ENCODE assay signal across 7 cellular contexts in the genomic region with DNA sequence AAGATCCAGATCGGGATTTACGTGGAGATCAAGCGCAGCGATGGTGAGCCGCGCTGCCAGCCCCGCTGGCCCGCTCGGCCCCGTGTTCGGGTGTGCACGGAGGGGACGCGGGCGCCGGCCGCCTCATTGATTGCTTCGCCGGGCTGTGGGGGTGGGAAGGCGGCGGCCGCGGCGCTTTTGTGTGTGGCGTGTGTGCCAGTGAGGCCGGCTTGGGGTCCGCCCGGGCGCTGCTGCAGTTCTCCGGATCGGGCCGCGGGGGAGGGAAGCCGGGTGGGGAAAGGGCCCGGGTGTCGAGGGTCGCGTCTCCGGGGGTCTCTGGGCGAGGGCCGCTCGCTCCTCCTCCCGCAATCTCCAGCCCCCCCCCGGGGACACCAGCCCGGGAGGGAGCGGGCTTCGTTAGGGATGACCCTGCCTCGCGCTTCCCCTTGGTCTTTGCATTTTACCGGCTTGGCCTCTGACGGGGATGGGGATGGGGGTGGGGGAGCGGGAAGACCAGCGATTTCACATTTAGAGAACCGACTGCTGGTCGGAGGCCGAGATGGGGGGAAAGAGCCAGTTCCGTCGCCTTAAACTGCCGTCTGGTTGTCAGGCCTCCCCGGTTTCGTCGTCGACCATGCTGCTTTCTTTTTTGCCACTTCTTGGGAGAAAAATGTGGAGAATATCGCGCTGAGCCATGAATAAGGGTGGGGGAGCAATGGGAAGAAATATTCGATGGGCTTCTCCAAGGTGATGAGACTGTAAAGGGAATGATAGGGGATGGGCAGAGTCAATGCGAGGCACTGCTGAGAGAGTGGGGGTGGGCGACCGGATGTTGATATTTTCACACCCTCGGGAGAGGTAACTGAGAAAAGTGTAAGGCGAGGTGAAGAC. TPM values are rescaled to one million over a fixed set of nuclear protein-coding genes. Genes with fewer than 3 reads are reported as not detected.
DNase-seq lines count a peak whose midpoint lies in the region; ATAC-seq, FAIRE-seq and TF ChIP-seq lines count a peak whose summit lies in the region.

No MANE protein-coding gene starts in this region.

- peak overlapping the region in 1 of 2 experiments; percentile 76 for H3K23ac ChIP-seq in mesenchymal stem cell (ENCODE audit: low read length in 2 of 2)

- peak; percentile 24 for ATAC-seq in HG02571 (IDR thresholded peaks at IDR 0.05; ENCODE audit: unreplicated experiment)
- peak; percentile 10 for ATAC-seq in activated CD8-positive, alpha-beta T cell treated with anti-CD3 and anti-CD28 coated beads for 36 hours

- H3K27me3 Mint-ChIP-seq in activated CD8-positive, alpha-beta T cell treated with anti-CD3 and anti-CD28 coated beads for 36 hours: no peaks in the 10 kb centered on the region

- H2AFZ ChIP-seq in mesenchymal stem cell (ENCODE audit: low read depth, low read length): peak overlapping the region; percentile 92

- peak overlapping the region; percentile 100 for H3K27ac Mint-ChIP-seq in activated CD8-positive, alpha-beta T cell treated with anti-CD3 and anti-CD28 coated beads for 36 hours

- no peaks in the 10 kb centered on the region for H3K36me3 ChIP-seq in mesenchymal stem cell (ENCODE audit: control insufficient read depth in 1 of 2, insufficient read depth in 2 of 2, low read depth in 1 of 2, low read length in 2 of 2)

- no peaks in the 10 kb centered on the region for H3K27me3 ChIP-seq in mesenchymal stem cell (ENCODE audit: control insufficient read depth in 1 of 2, insufficient read depth in 1 of 2, low read length in 2 of 2)

- peak overlapping the region; percentile 98 for H3K18ac ChIP-seq in mesenchymal stem cell (ENCODE audit: low read depth in 1 of 2, low read length in 2 of 2)

- no peaks in the 10 kb centered on the region for H3K9me3 Mint-ChIP-seq in activated CD8-positive, alpha-beta T cell treated with anti-CD3 and anti-CD28 coated beads for 36 hours

- peak overlapping the region in 1 of 2 experiments; percentile 62 for H3K14ac ChIP-seq in mesenchymal stem cell (ENCODE audit: low read length in 2 of 2)

- H4K91ac ChIP-seq in mesenchymal stem cell (ENCODE audit: low read length): peak overlapping the region; percentile 76

- H3K27ac ChIP-seq in mesenchymal stem cell (ENCODE audit: low read length, poor library complexity, severe bottlenecking): peak overlapping the region; percentile 66

- peaks cover 49% of the 10 kb centered on the region for H3K36me3 Mint-ChIP-seq in activated CD8-positive, alpha-beta T cell treated with anti-CD3 and anti-CD28 coated beads for 36 hours (ENCODE audit: low read depth)

- intact Hi-C loops in activated CD8-positive, alpha-beta T cell treated with anti-CD3 and anti-CD28 coated beads for 36 hours (cut with micrococcal nuclease): loop anchor here (5.0 to 10.0 kb wide), 4 partner anchors 36 to 96 kb away; a partner anchor contains a TSS

- H2BK15ac ChIP-seq in mesenchymal stem cell (ENCODE audit: low read depth, poor library complexity, severe bottlenecking): no peak overlapping the region

- no peaks in the 10 kb centered on the region for H3K79me1 ChIP-seq in mesenchymal stem cell (replicated peaks; ENCODE audit: low read length, poor library complexity, severe bottlenecking)

- peak overlapping the region; percentile 84 for H4K8ac ChIP-seq in mesenchymal stem cell (ENCODE audit: low read length)

- POLR2A ChIA-PET in activated CD8-positive, alpha-beta T cell treated with anti-CD3 and anti-CD28 coated beads for 36 hours (lab: Charles Lee): interaction anchor here (0.9 to 3.1 kb wide), 17 partner anchors 9 to 50 kb away, joined by 3 to 24 read pairs (median 5); no protein-coding TSS in a partner anchor

- peak overlapping the region; percentile 92 for H3K9ac ChIP-seq in mesenchymal stem cell (ENCODE audit: low read length)

- WGBS in mesenchymal stem cell: under 1% methylated on average over 44 of the region's 71 CpGs

- H3K4me3 ChIP-seq in NB4 (ENCODE audit: low read depth, low read length) (peak overlapping the region; percentile 68), mesenchymal stem cell (ENCODE audit: insufficient read depth in 1 of 2, low read depth in 1 of 2, low read length in 2 of 2) (peak overlapping the region; percentile 87 to 98)

- peak; percentile 89 for FAIRE-seq in GM18507 (lab: Jason Lieb, UNC)

- CTCF ChIA-PET in activated CD8-positive, alpha-beta T cell treated with anti-CD3 and anti-CD28 coated beads for 36 hours (lab: Charles Lee): interaction anchor here (0.9 to 3.4 kb wide), 12 partner anchors 9 to 83 kb away, joined by 3 to 18 read pairs (median 6); no protein-coding TSS in a partner anchor

- H3K4me1 ChIP-seq in mesenchymal stem cell (ENCODE audit: control insufficient read depth, insufficient read depth, low read depth, low read length): no peaks in the 10 kb centered on the region

- TF ChIP-seq CTCF in NB4 (IDR thresholded peaks at IDR 0.05; ENCODE audit: low read depth, low read length): no peak
- no peak for TF ChIP-seq CTCF in activated CD8-positive, alpha-beta T cell treated with anti-CD3 and anti-CD28 coated beads for 36 hours (IDR thresholded peaks at IDR 0.05)

- H3K4ac ChIP-seq in mesenchymal stem cell (ENCODE audit: low read depth in 1 of 2, low read length in 2 of 2): peak overlapping the region; percentile 78 to 91

- peaks cover 56% of the 10 kb centered on the region for H3K4me1 Mint-ChIP-seq in activated CD8-positive, alpha-beta T cell treated with anti-CD3 and anti-CD28 coated beads for 36 hours (ENCODE audit: low read depth)

- peak overlapping the region; percentile 3 for H2BK120ac ChIP-seq in mesenchymal stem cell (ENCODE audit: low read depth, low read length)

- H2AK5ac ChIP-seq in mesenchymal stem cell (ENCODE audit: low read length, severe bottlenecking): no peak overlapping the region

- H2BK12ac ChIP-seq in mesenchymal stem cell (ENCODE audit: low read length in 2 of 2): peak overlapping the region in 1 of 2 experiments; percentile 74

- H3K4me2 ChIP-seq in mesenchymal stem cell (ENCODE audit: low read length, poor library complexity, severe bottlenecking): peak overlapping the region; percentile 69

- no peak for DNase-seq in GM18507 (ENCODE audit: extremely low spot score, insufficient read length, low read depth)
- DNase-seq in NB4 (ENCODE audit: low read depth): peak; percentile 77
- peak; percentile 85 for DNase-seq in activated CD8-positive, alpha-beta T cell treated with anti-CD3 and anti-CD28 coated beads for 36 hours
- peak; percentile 53 for DNase-seq in effector CD8-positive, alpha-beta T cell (lab: John Stamatoyannopoulos, UW)
- DNase-seq in mesenchymal stem cell: peak; percentile 67
- peak; percentile 18 for DNase-seq in stimulated activated CD8-positive, alpha-beta memory T cell treated with anti-CD3 and anti-CD28 coated beads, Interleukin-15, amount 100 ng/mL, for 24 hours (ENCODE audit: low read depth)

- no peaks in the 10 kb centered on the region for H3K9me3 ChIP-seq in mesenchymal stem cell (ENCODE audit: control insufficient read depth, low read length)

- peak; percentile 15 for TF ChIP-seq POLR2A in NB4 (IDR thresholded peaks at IDR 0.05; ENCODE audit: extremely low read depth, insufficient read length)

- H3K4me3 Mint-ChIP-seq in activated CD8-positive, alpha-beta T cell treated with anti-CD3 and anti-CD28 coated beads for 36 hours: peak overlapping the region; percentile 99

- peak overlapping the region; percentile 83 for H2BK5ac ChIP-seq in mesenchymal stem cell (ENCODE audit: low read depth, low read length, poor library complexity, severe bottlenecking)

RNA-seq across cellular contexts. Expression of a gene that starts 0.7 kb away (rescaled TPM):
- 100 to 1,000 TPM; 251 to 257 TPM for total RNA-seq in activated CD8-positive, alpha-beta T cell treated with anti-CD3 and anti-CD28 coated beads for 36 hours
- 47.4 TPM for polyA plus RNA-seq in mesenchymal stem cell (2013, experiment 1 of 2)
- 45.1 TPM for polyA plus RNA-seq in mesenchymal stem cell (2013, experiment 2 of 2)
